ENCODE assay signal across 7 cellular contexts in the genomic region with DNA sequence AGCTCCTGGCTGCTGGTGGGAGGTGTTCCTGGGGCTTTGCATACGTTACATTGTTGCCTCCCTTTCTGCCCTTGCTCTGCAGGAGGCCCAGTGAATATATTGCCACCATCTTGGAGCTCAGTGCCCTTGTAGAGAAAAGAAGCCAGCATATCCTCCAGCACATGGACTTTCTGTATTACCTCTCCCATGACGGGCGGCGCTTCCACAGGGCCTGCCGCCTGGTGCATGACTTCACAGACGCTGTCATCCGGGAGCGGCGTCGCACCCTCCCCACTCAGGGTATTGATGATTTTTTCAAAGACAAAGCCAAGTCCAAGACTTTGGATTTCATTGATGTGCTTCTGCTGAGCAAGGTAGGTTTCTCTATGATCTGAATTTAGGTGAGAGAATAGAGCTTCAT. TPM values are rescaled to one million over a fixed set of nuclear protein-coding genes. Genes with fewer than 3 reads are reported as not detected.
"Had no signal": no experiment of that assay in that cellular context is flagged by ENCODE, and none has a peak within 500 bp of the region (broad histone marks: within the 10 kb centered on the region; RNA-seq: fewer than 3 reads in every experiment).

No MANE protein-coding gene starts in this region.

- H3K4me1 Mint-ChIP-seq: GM23338, H9 had no signal

- ATAC-seq: GM23338, K562 had no signal

- H3K27ac Mint-ChIP-seq: GM23338, H9 had no signal

- DNase-seq: H9, HCEC 1CT, IMR-90 had no signal

- H3K4me3 Mint-ChIP-seq: GM23338, H9 had no signal

- H3K4me3 ChIP-seq: GM23338, K562 had no signal

RNA-seq across cellular contexts. Expression of gene CYP4F12, which starts 10.5 kb away (rescaled TPM):
- total RNA-seq: GM23338, H1, H9, IMR-90, K562 had no signal

RNA-seq across cellular contexts. Expression of gene CYP4F3, which starts 42.7 kb away (rescaled TPM):
- total RNA-seq: GM23338, H1, H9, IMR-90 had no signal

RNA-seq across cellular contexts. Expression of gene OR10H2, which starts 44.4 kb away (rescaled TPM):
- total RNA-seq: GM23338, H1, H9, HT-29, IMR-90, K562 had no signal

RNA-seq across cellular contexts. Expression of gene OR10H3, which starts 54.4 kb away (rescaled TPM):
- total RNA-seq: GM23338, H1, H9, HT-29, IMR-90, K562 had no signal
